Comparison of ENCODE assay signal across 19 cellular contexts in the genomic region with DNA sequence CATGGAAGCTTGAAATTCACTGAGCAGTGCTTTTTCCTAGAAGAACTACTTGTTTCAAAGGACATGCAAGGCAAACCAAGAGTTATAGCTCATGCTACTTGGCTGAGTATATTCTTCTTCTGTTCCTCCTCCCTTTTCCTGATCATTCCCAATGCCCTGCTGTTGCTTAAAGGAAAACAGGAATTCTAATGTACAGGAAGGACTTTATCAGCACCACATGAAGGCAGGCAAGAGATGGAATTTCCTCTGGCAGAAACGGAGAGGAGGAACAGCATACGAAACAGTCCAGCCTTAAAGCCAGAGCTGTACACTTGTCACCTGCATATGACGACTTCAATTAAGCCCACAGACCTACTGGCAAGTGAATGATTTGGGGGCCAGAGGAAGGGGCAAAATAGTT. TPM values are rescaled to one million over a fixed set of nuclear protein-coding genes. Genes with fewer than 3 reads are reported as not detected.
DNase-seq lines count a peak whose midpoint lies in the region; ATAC-seq and TF ChIP-seq lines count a peak whose summit lies in the region.
"Had no signal": no experiment of that assay in that cellular context is flagged by ENCODE, and none has a peak within 500 bp of the region (broad histone marks: within the 10 kb centered on the region; RNA-seq: fewer than 3 reads in every experiment).

No MANE protein-coding gene starts in this region.

- H3K4me3 ChIP-seq in coronary artery (peak overlapping the region; percentile 22), rectal smooth muscle tissue (ENCODE audit: low read length) (no peak overlapping the region), suprapubic skin (no peak overlapping the region)

- peaks cover 0 to 2% (median 0%) of the 10 kb centered on the region in 6 donors for H3K9me3 Mint-ChIP-seq in immature natural killer cell
- H3K9me3 Mint-ChIP-seq: CD4-positive, alpha-beta T cell; H9 had no signal

- H3K27me3 Mint-ChIP-seq in immature natural killer cell (ENCODE audit: low read depth in 3 of 3), result peaks cover 2 to 4% (median 3%) of the 10 kb centered on the region in 3 donors

- H3K36me3 ChIP-seq in rectal smooth muscle tissue (ENCODE audit: control insufficient read depth, insufficient read depth, low read length), result no peaks in the 10 kb centered on the region
- H3K36me3 ChIP-seq in suprapubic skin, result peaks cover 21% of the 10 kb centered on the region

- TF ChIP-seq EP300 in suprapubic skin (IDR thresholded peaks at IDR 0.05), result no peak

- TF ChIP-seq CTCF in coronary artery (IDR thresholded peaks at IDR 0.05), result no peak
- TF ChIP-seq CTCF in suprapubic skin (IDR thresholded peaks at IDR 0.05), result no peak

- WGBS in suprapubic skin, result 76% methylated on average over 3 of the region's 3 CpGs

- H3K4me1 ChIP-seq in rectal smooth muscle tissue (ENCODE audit: control insufficient read depth, insufficient read depth, low read length) (peaks cover 43% of the 10 kb centered on the region), suprapubic skin (peaks cover 15% of the 10 kb centered on the region)

- H3K4me3 Mint-ChIP-seq in immature natural killer cell, result no peak overlapping the region
- H3K4me3 Mint-ChIP-seq: CD4-positive, alpha-beta T cell; H9 had no signal

- H3K9ac ChIP-seq in rectal smooth muscle tissue (ENCODE audit: low read length), result no peak overlapping the region

- no peaks in the 10 kb centered on the region for H3K9me3 ChIP-seq in suprapubic skin
- H3K9me3 ChIP-seq: BE2C had no signal

- ATAC-seq in Right ventricle myocardium superior (ENCODE audit: poor library complexity) (peak; percentile 24), left lobe of liver (peak; percentile 35)

- DNase-seq in Right ventricle myocardium superior (no peak), cardiac septum (ENCODE audit: low spot score) (no peak), coronary artery (ENCODE audit: low spot score) (no peak), left lobe of liver (ENCODE audit: low spot score) (no peak), immature natural killer cell (no peak), NCI-H446 treated with DMSO at 0.1 percent for 48 hours (lab: John Stamatoyannopoulos, UW) (no peak), suprapubic skin (ENCODE audit: low spot score in 2 of 2) (no peak)
- DNase-seq: 8988T; BE2C; Calu3; CD4-positive, alpha-beta T cell; DMS53; H9; NCI-H187 treated with DMSO at 0.1 percent for 48 hours; NCI-H446; NK-92 treated with Interleukin-12 subunit alpha and Interleukin-12 subunit beta, amount 100 ng/mL, for 24 hours; OCI-M1; RPMI8226 had no signal

- no peak overlapping the region for H3K27ac Mint-ChIP-seq in immature natural killer cell
- H3K27ac Mint-ChIP-seq: CD4-positive, alpha-beta T cell; H9 had no signal

- TF ChIP-seq POLR2A in suprapubic skin (IDR thresholded peaks at IDR 0.05), result no peak

- intact Hi-C loops in Right ventricle myocardium superior (cut with DNase I) (no loop called here), cardiac septum (cut with DNase I) (no loop called here)

- H3K4me1 Mint-ChIP-seq in immature natural killer cell, result no peaks in the 10 kb centered on the region

- H3K36me3 Mint-ChIP-seq in immature natural killer cell, result no peaks in the 10 kb centered on the region

- no peaks in the 10 kb centered on the region for H3K27me3 ChIP-seq in rectal smooth muscle tissue (ENCODE audit: control insufficient read depth, insufficient read depth, low read length)
- no peaks in the 10 kb centered on the region for H3K27me3 ChIP-seq in suprapubic skin
- H3K27me3 ChIP-seq: BE2C had no signal

- H3K27ac ChIP-seq in coronary artery, result peak overlapping the region in 1 of 2 donors; percentile 5
- peak overlapping the region; percentile 7 for H3K27ac ChIP-seq in rectal smooth muscle tissue (ENCODE audit: low read depth, low read length)
- H3K27ac ChIP-seq in suprapubic skin, result no peak overlapping the region

RNA-seq across cellular contexts. Expression of gene MEIS2, which starts 15.7 kb away (rescaled TPM):
- total RNA-seq in Right ventricle myocardium superior, result 43.9 TPM
- total RNA-seq in cardiac septum, result 40.3 TPM
- total RNA-seq in left lobe of liver, result 9.1 TPM
- polyA plus RNA-seq in immature natural killer cell, result not detected
- total RNA-seq in suprapubic skin, result 10 to 100 TPM in 3 of 4 donors, 1 to 10 TPM in 1; 9.0 to 18.5 (median 16.3) TPM
- total RNA-seq: CD4-positive, alpha-beta T cell had no signal
